In the genomic region with DNA sequence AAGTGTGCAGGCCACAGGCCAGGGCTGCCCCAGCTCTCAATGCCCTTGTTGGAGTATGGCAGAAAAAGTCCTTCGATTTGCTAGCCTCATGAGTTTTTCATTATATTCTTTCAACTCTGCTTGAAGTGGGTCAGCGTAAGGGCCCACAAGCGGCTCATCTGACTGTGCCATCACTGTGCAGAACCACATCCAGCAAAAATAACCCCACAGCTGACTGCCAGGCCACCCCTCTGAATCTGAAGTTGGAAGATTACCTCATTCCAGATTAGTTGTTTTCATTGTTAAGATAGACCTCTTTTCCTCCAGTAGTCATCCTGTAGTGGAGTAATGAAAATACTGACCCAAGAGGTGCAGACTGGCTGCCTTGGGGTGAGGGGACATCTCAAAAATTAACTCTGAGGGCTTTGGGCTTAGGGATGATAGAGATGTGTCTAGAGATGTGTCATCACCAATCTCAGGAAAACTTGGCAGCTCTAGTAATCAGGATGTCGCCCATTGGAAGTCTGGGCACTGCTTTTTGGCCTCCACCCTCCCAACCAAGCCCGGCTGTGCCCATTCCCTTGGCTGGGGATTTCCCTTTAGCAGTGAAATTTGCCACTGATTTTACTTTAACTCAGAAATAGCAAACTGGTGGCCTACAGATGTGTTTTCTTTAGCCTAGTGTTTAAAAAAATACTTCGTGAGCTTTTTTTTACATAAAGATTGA, we compare ENCODE assay signal across 21 cellular contexts.
DNase-seq lines count a peak whose midpoint lies in the region; ATAC-seq and TF ChIP-seq lines count a peak whose summit lies in the region.
"Had no signal": no experiment of that assay in that cellular context is flagged by ENCODE, and none has a peak within 500 bp of the region (broad histone marks: within the 10 kb centered on the region; RNA-seq: fewer than 3 reads in every experiment).

No MANE protein-coding gene starts in this region.

- no peaks in the 10 kb centered on the region for H3K27me3 Mint-ChIP-seq in type B pancreatic cell
- H3K27me3 Mint-ChIP-seq: CD4-positive, alpha-beta memory T cell had no signal

- ATAC-seq in right cardiac atrium = no peak
- ATAC-seq: GM12878, K562 had no signal

- intact Hi-C loops in right cardiac atrium (cut with DNase I) = no loop called here
- intact Hi-C loops in thyroid gland (cut with DNase I) = no loop called here

- H3K4me3 Mint-ChIP-seq in type B pancreatic cell = no peak overlapping the region
- H3K4me3 Mint-ChIP-seq: CD4-positive, alpha-beta memory T cell had no signal

- H3K27ac ChIP-seq in right cardiac atrium (ENCODE audit: low read length) = peak overlapping the region; percentile 10
- no peak overlapping the region for H3K27ac ChIP-seq in right atrium auricular region
- no peak overlapping the region for H3K27ac ChIP-seq in thyroid gland
- H3K27ac ChIP-seq: BLaER1, PC-9, RWPE1 had no signal

- no peaks in the 10 kb centered on the region for H3K36me3 Mint-ChIP-seq in type B pancreatic cell
- H3K36me3 Mint-ChIP-seq: CD4-positive, alpha-beta memory T cell had no signal

- no peaks in the 10 kb centered on the region for H3K9me3 Mint-ChIP-seq in type B pancreatic cell
- H3K9me3 Mint-ChIP-seq: CD4-positive, alpha-beta memory T cell had no signal

- H3K27me3 ChIP-seq in right cardiac atrium (ENCODE audit: control insufficient read depth, insufficient read depth) (no peaks in the 10 kb centered on the region), right atrium auricular region (no peaks in the 10 kb centered on the region), thyroid gland (no peaks in the 10 kb centered on the region)
- H3K27me3 ChIP-seq: BLaER1 had no signal

- TF ChIP-seq POLR2A in thyroid gland (IDR thresholded peaks at IDR 0.05) = no peak

- H3K4me3 ChIP-seq in right cardiac atrium (ENCODE audit: low read length) (no peak overlapping the region), right atrium auricular region (no peak overlapping the region), thyroid gland (replicated peaks in 1 of 3) (no peak overlapping the region)
- H3K4me3 ChIP-seq: BLaER1, GM12878, K562, PC-9 had no signal

- no peaks in the 10 kb centered on the region for H3K9me3 ChIP-seq in right cardiac atrium (ENCODE audit: control insufficient read depth, low read length)
- H3K9me3 ChIP-seq in right atrium auricular region = no peaks in the 10 kb centered on the region
- H3K9me3 ChIP-seq in thyroid gland = no peaks in the 10 kb centered on the region
- H3K9me3 ChIP-seq: BLaER1 had no signal

- no peak for DNase-seq in right cardiac atrium
- no peak for DNase-seq in right atrium auricular region (ENCODE audit: low spot score)
- peak; percentile 31 for DNase-seq in amniotic epithelial cell (ENCODE audit: low read depth)
- peak; percentile 37 for DNase-seq in kidney tubule cell (ENCODE audit: low spot score)
- DNase-seq in type B pancreatic cell (ENCODE audit: extremely low spot score, unreplicated experiment) = no peak
- DNase-seq in kidney glomerular epithelial cell (lab: John Stamatoyannopoulos, UW) = no peak
- DNase-seq in NCI-H510A treated with DMSO at 0.1 percent for 48 hours (lab: John Stamatoyannopoulos, UW) = no peak
- DNase-seq in thyroid gland = no peak
- DNase-seq: Calu3; CD4-positive, alpha-beta memory T cell; DMS53; MV-4-11; NCI-H1417; NCI-H1930; NCI-H345; NCI-H526; PC-9 had no signal

- TF ChIP-seq CTCF in right atrium auricular region (IDR thresholded peaks at IDR 0.05) (no peak), type B pancreatic cell (conservative IDR thresholded peaks at IDR 0.05) (no peak), thyroid gland (IDR thresholded peaks at IDR 0.05) (no peak)

- peak overlapping the region; percentile 45 for H3K27ac Mint-ChIP-seq in type B pancreatic cell

- H3K36me3 ChIP-seq in right atrium auricular region (no peaks in the 10 kb centered on the region), thyroid gland (no peaks in the 10 kb centered on the region)
- H3K36me3 ChIP-seq: BLaER1 had no signal

- H3K4me1 Mint-ChIP-seq in type B pancreatic cell (ENCODE audit: unreplicated experiment) = peaks cover 6% of the 10 kb centered on the region

- H3K4me1 ChIP-seq in right cardiac atrium (ENCODE audit: control insufficient read depth, insufficient read depth, low read length) (no peaks in the 10 kb centered on the region), right atrium auricular region (peaks cover 0 to 16% of the 10 kb centered on the region in 2 donors), thyroid gland (no peaks in the 10 kb centered on the region)
- H3K4me1 ChIP-seq: BLaER1 had no signal

- 73% methylated on average over 6 of the region's 6 CpGs for WGBS in right cardiac atrium
- 75 to 90% methylated on average over 6 of the region's 6 CpGs for WGBS in thyroid gland, 2 donors

Comparison
In these comparisons a context has a peak if more than half of its experiments do, and no peak if none do; other contexts are left out.
1. DNase-seq: peak in amniotic epithelial cell (single experiment) and kidney tubule cell (single experiment); none in right cardiac atrium (0 of 3), right atrium auricular region (single experiment), type B pancreatic cell (single experiment), kidney glomerular epithelial cell (single experiment), NCI-H510A treated with DMSO at 0.1 percent for 48 hours (single experiment) and thyroid gland (0 of 2).